In genomic region chr9:114205171-114206015, GRCh38 we compare ENCODE assay signal across 16 cellular contexts. TPM values are rescaled to one million over a fixed set of nuclear protein-coding genes. Genes with fewer than 3 reads are reported as not detected.
DNase-seq lines count a peak whose midpoint lies in the region; ATAC-seq and TF ChIP-seq lines count a peak whose summit lies in the region.
"Had no signal": no experiment of that assay in that cellular context is flagged by ENCODE, and none has a peak within 500 bp of the region (broad histone marks: within the 10 kb centered on the region; RNA-seq: fewer than 3 reads in every experiment).

No MANE protein-coding gene starts in this region.

- H3K36me3 Mint-ChIP-seq in nephron progenitor cell (ENCODE audit: low read depth): peaks cover 18% of the 10 kb centered on the region
- H3K36me3 Mint-ChIP-seq: activated CD8-positive, alpha-beta memory T cell treated with anti-CD3 and anti-CD28 coated beads, Interleukin-2, amount 10 ng/mL, durations not matched to agents 7 days and 5 days had no signal

- H3K27ac ChIP-seq in heart left ventricle (peak overlapping the region in 11 of 12 donors; percentile 2 to 88 (median 80)), tibial nerve (peak overlapping the region; percentile 52 to 86 (median 72))
- H3K27ac ChIP-seq: C4-2B, SJSA1 had no signal

- H3K4me1 Mint-ChIP-seq in nephron progenitor cell: peaks cover 29% of the 10 kb centered on the region
- H3K4me1 Mint-ChIP-seq: activated CD8-positive, alpha-beta memory T cell treated with anti-CD3 and anti-CD28 coated beads, Interleukin-2, amount 10 ng/mL, durations not matched to agents 7 days and 5 days had no signal

- DNase-seq in anterior cingulate cortex (lab: John Stamatoyannopoulos, UW) (peak in 54 of 58 donors; percentile 10 to 84 (median 58)), heart left ventricle (peak in 2 of 5 donors; percentile 34 to 44), nephron progenitor cell (no peak), tibial nerve (ENCODE audit: low spot score in 2 of 2) (no peak), NCI-H1694 (lab: John Stamatoyannopoulos, UW) (no peak), KBM-7 (no peak)
- DNase-seq: activated CD4-positive, CD25-positive, alpha-beta regulatory T cell treated with anti-CD3 and anti-CD28 coated beads, Interleukin-2, amount 50 U/mL, for 72 hours; activated CD8-positive, alpha-beta memory T cell treated with anti-CD3 and anti-CD28 coated beads, Interleukin-2, amount 10 ng/mL, durations not matched to agents 7 days and 5 days; activated effector memory CD4-positive, alpha-beta T cell treated with anti-CD3 and anti-CD28 coated beads, Interleukin-2, amount 50 U/mL, for 16 hours; NCI-H187; NCI-H524 treated with DMSO at 0.1 percent for 48 hours had no signal

- H3K36me3 ChIP-seq in heart left ventricle (peaks cover 0 to 3% (median 0%) of the 10 kb centered on the region in 9 donors), tibial nerve (peaks cover 0 to 32% (median 0%) of the 10 kb centered on the region in 3 donors)
- H3K36me3 ChIP-seq: SJSA1 had no signal

- no peaks in the 10 kb centered on the region for H3K9me3 ChIP-seq in heart left ventricle
- no peaks in the 10 kb centered on the region for H3K9me3 ChIP-seq in tibial nerve
- H3K9me3 ChIP-seq: SJSA1 had no signal

- H3K4me1 ChIP-seq in heart left ventricle: peaks cover 4 to 42% (median 27%) of the 10 kb centered on the region in 12 donors
- peaks cover 0 to 36% (median 20%) of the 10 kb centered on the region in 4 donors for H3K4me1 ChIP-seq in tibial nerve

- no peak overlapping the region for H3K4me3 Mint-ChIP-seq in nephron progenitor cell
- H3K4me3 Mint-ChIP-seq: activated CD8-positive, alpha-beta memory T cell treated with anti-CD3 and anti-CD28 coated beads, Interleukin-2, amount 10 ng/mL, durations not matched to agents 7 days and 5 days; T-helper 2 cell treated with Interferon-gamma antibody and Interleukin-4, amounts not matched to agents 5 μg/mL and 100 μg/mL, for 36 hours had no signal

- H3K27ac Mint-ChIP-seq in nephron progenitor cell: peak overlapping the region; percentile 45
- H3K27ac Mint-ChIP-seq: activated CD8-positive, alpha-beta memory T cell treated with anti-CD3 and anti-CD28 coated beads, Interleukin-2, amount 10 ng/mL, durations not matched to agents 7 days and 5 days; T-helper 2 cell treated with Interferon-gamma antibody and Interleukin-4, amounts not matched to agents 5 μg/mL and 100 μg/mL, for 36 hours had no signal

- no peak for TF ChIP-seq CTCF in heart left ventricle (IDR thresholded peaks at IDR 0.05)
- TF ChIP-seq CTCF in nephron progenitor cell (IDR thresholded peaks at IDR 0.05): no peak
- no peak for TF ChIP-seq CTCF in tibial nerve (IDR thresholded peaks at IDR 0.05)

- TF ChIP-seq POLR2A in heart left ventricle (IDR thresholded peaks at IDR 0.05) (no peak), tibial nerve (IDR thresholded peaks at IDR 0.05) (no peak)

- 63 to 69% (median 67%) methylated on average over 8 to 10 of the region's 10 CpGs for WGBS in heart left ventricle, 4 donors
- 35 to 47% methylated on average over 8 to 10 of the region's 10 CpGs for WGBS in tibial nerve, 2 donors

- H3K27me3 ChIP-seq in heart left ventricle (no peaks in the 10 kb centered on the region), tibial nerve (no peaks in the 10 kb centered on the region)
- H3K27me3 ChIP-seq: SJSA1 had no signal

- peak in 1 of 4 donors; percentile 23 for ATAC-seq in heart left ventricle
- no peak for ATAC-seq in GM18870 (IDR thresholded peaks at IDR 0.05; ENCODE audit: unreplicated experiment)
- ATAC-seq: activated CD8-positive, alpha-beta memory T cell treated with anti-CD3 and anti-CD28 coated beads, Interleukin-2, amount 10 ng/mL, durations not matched to agents 7 days and 5 days had no signal

- no peak overlapping the region for H3K4me3 ChIP-seq in heart left ventricle
- no peak overlapping the region for H3K4me3 ChIP-seq in tibial nerve
- H3K4me3 ChIP-seq: SJSA1 had no signal

- in situ Hi-C loops in KBM-7 (cut with MboI; ENCODE audit: low pct_unique_long_range_greater_than_20kb, low sequenced_read_pairs): no loop called here

- peak in 1 of 2 donors; percentile 56 for TF ChIP-seq EP300 in tibial nerve (IDR thresholded peaks at IDR 0.05)

- intact Hi-C loops in heart left ventricle (cut with DNase I): loop anchor here in 3 of 10 donors (2.0 to 5.0 kb wide), 5 partner anchors 27 to 48 kb away; partner anchors contain the start of gene COL27A1 (in 1 of the 3)

- peaks cover 6% of the 10 kb centered on the region for H3K27me3 Mint-ChIP-seq in nephron progenitor cell (ENCODE audit: low read depth, poor library complexity)
- H3K27me3 Mint-ChIP-seq: activated CD8-positive, alpha-beta memory T cell treated with anti-CD3 and anti-CD28 coated beads, Interleukin-2, amount 10 ng/mL, durations not matched to agents 7 days and 5 days had no signal

- no peaks in the 10 kb centered on the region for H3K9me3 Mint-ChIP-seq in nephron progenitor cell
- H3K9me3 Mint-ChIP-seq: T-helper 2 cell treated with Interferon-gamma antibody and Interleukin-4, amounts not matched to agents 5 μg/mL and 100 μg/mL, for 36 hours had no signal

RNA-seq across cellular contexts. Expression of gene COL27A1, which starts 50.1 kb away (rescaled TPM):
- total RNA-seq in heart left ventricle (10 to 100 TPM in 1 of 9 donors, 1 to 10 TPM in 8; 2.3 to 10.8 (median 5.2) TPM), tibial nerve (10 to 100 TPM; 14.9 to 55.8 (median 27.7) TPM)
- 10 to 100 TPM in 1 of 2 donors, 1 to 10 TPM in 1; 2.7 to 14.2 TPM for polyA plus RNA-seq in heart left ventricle
- total RNA-seq: OCI-LY7 had no signal

Comparison
In these comparisons a context has a peak if more than half of its experiments do, and no peak if none do; other contexts are left out.
1. DNase-seq: peak in anterior cingulate cortex (54 of 58); none in nephron progenitor cell (single experiment), tibial nerve (0 of 2), NCI-H1694 (single experiment) and KBM-7 (single experiment).